25 cellular contexts compared by ENCODE assay signal in genomic region chrX:1358793-1359476, GRCh38. TPM values are rescaled to one million over a fixed set of nuclear protein-coding genes. Genes with fewer than 3 reads are reported as not detected.
DNase-seq lines count a peak whose midpoint lies in the region; ATAC-seq, FAIRE-seq and TF ChIP-seq lines count a peak whose summit lies in the region.
"Had no signal": no experiment of that assay in that cellular context is flagged by ENCODE, and none has a peak within 500 bp of the region (broad histone marks: within the 10 kb centered on the region; RNA-seq: fewer than 3 reads in every experiment).

No MANE protein-coding gene starts in this region.

- H3K4me2 ChIP-seq in GM12878 (ENCODE audit: control insufficient read depth, insufficient read depth) = no peak overlapping the region

- no peaks in the 10 kb centered on the region for H3K4me1 ChIP-seq in GM12878 (ENCODE audit: control insufficient read depth, insufficient read depth, low read length)
- H3K4me1 ChIP-seq in naive thymus-derived CD4-positive, alpha-beta T cell (ENCODE audit: control insufficient read depth in 2 of 2, insufficient read depth in 2 of 2, low read length in 2 of 2) = no peaks in the 10 kb centered on the region
- H3K4me1 ChIP-seq: BE2C, Peyer's patch had no signal

- in situ Hi-C loops in GM12878 (cut with MboI) = no loop called here

- H3K9me3 Mint-ChIP-seq in activated naive CD4-positive, alpha-beta T cell treated with anti-CD3 and anti-CD28 coated beads, Interleukin-2, amount 50 U/mL, for 24 hours = no peaks in the 10 kb centered on the region
- H3K9me3 Mint-ChIP-seq in activated naive CD4-positive, alpha-beta T cell treated with anti-CD3 and anti-CD28 coated beads, Interleukin-2, amount 50 U/mL, for 72 hours = peaks cover 4 to 8% of the 10 kb centered on the region in 2 donors
- peaks cover 0 to 12% (median 2%) of the 10 kb centered on the region in 11 donors for H3K9me3 Mint-ChIP-seq in naive thymus-derived CD4-positive, alpha-beta T cell
- peaks cover 17% of the 10 kb centered on the region for H3K9me3 Mint-ChIP-seq in stimulated activated memory B cell treated with anti-CD40 and anti-IgM and Interleukin-4, amounts not matched to agents 10 μg/mL and 1 μg/mL and 100 μg/mL, for 72 hours
- H3K9me3 Mint-ChIP-seq: CD4-positive, alpha-beta T cell had no signal

- TF ChIP-seq CTCF in GM12878 (IDR thresholded peaks at IDR 0.05 in 2 of 3, conservative IDR thresholded peaks at IDR 0.05 in 1 of 3; ENCODE audit: control insufficient read depth in 2 of 3, extremely low read depth in 1 of 3, insufficient read depth in 1 of 3, low read depth in 3 of 3, low read length in 3 of 3) = no peak

- RAD21 ChIA-PET in GM12878 (lab: Charles Lee; ENCODE audit: unreplicated experiment) = no interaction called here

- H3K9me3 ChIP-seq in GM12878 (replicated peaks; ENCODE audit: control insufficient read depth, insufficient read depth, low read length) = no peaks in the 10 kb centered on the region; the same call in 2 of the 3 replicates
- H3K9me3 ChIP-seq in naive thymus-derived CD4-positive, alpha-beta T cell (ENCODE audit: control insufficient read depth in 2 of 3, low read length in 3 of 3) = peaks cover 0 to 7% (median 0%) of the 10 kb centered on the region in 3 experiments
- H3K9me3 ChIP-seq: BE2C had no signal

- no peaks in the 10 kb centered on the region for H3K79me2 ChIP-seq in GM12878 (ENCODE audit: control insufficient read depth, insufficient read depth, low read length)

- no peak overlapping the region for H2AFZ ChIP-seq in GM12878 (ENCODE audit: control insufficient read depth, low read depth, low read length)
- H2AFZ ChIP-seq: GM23248 had no signal

- BruUV-seq in GM12878 (replicated peaks; lab: Mats Ljungman, UMichigan) = TSS peak; percentile 61

- no peak for TF ChIP-seq EP300 in GM12878 (IDR thresholded peaks at IDR 0.05; ENCODE audit: borderline replicate concordance in 1 of 2, control insufficient read depth in 1 of 2, low read depth in 2 of 2, low read length in 2 of 2)

- no peaks in the 10 kb centered on the region for H4K20me1 ChIP-seq in GM12878 (ENCODE audit: control insufficient read depth, insufficient read depth)

- DNase-seq in activated naive CD4-positive, alpha-beta T cell treated with anti-CD3 and anti-CD28 coated beads, Interleukin-2, amount 50 U/mL, for 72 hours (ENCODE audit: low spot score in 2 of 2) = no peak
- DNase-seq in GM12878 (ENCODE audit: low read depth, low spot score) (no peak), substantia nigra (lab: John Stamatoyannopoulos, UW) (no peak), midbrain (lab: John Stamatoyannopoulos, UW) (no peak)
- DNase-seq in naive thymus-derived CD4-positive, alpha-beta T cell = no peak
- DNase-seq: BE2C; Calu3; CD4-positive, alpha-beta T cell; DMS53; GM23248; MM.1S; NCI-H1092 treated with DMSO at 0.1 percent for 48 hours; NCI-H146; NCI-H2029 treated with DMSO at 0.1 percent for 48 hours; NCI-H748 treated with DMSO at 0.1 percent for 48 hours; NK-92 treated with Interleukin-12 subunit alpha and Interleukin-12 subunit beta, amount 100 ng/mL, for 24 hours had no signal

- no peak for FAIRE-seq in GM12878 (lab: Jason Lieb, UNC)

- intact Hi-C loops in GM12878 (cut with micrococcal nuclease; ENCODE audit: unreplicated experiment) = no loop called here
- intact Hi-C loops in naive thymus-derived CD4-positive, alpha-beta T cell (cut with micrococcal nuclease) = no loop called here

- H3K27me3 ChIP-seq in GM12878 (replicated peaks in 1 of 2; ENCODE audit: control insufficient read depth in 2 of 2, insufficient read depth in 2 of 2, low read length in 1 of 2) = no peaks in the 10 kb centered on the region
- H3K27me3 ChIP-seq in naive thymus-derived CD4-positive, alpha-beta T cell (ENCODE audit: control insufficient read depth in 2 of 2, insufficient read depth in 2 of 2, low read length in 2 of 2) = no peaks in the 10 kb centered on the region
- H3K27me3 ChIP-seq: BE2C, Peyer's patch had no signal

- no peak overlapping the region for H3K9ac ChIP-seq in GM12878 (ENCODE audit: control insufficient read depth, insufficient read depth, low read length)
- H3K9ac ChIP-seq: GM23248 had no signal

- POLR2A ChIA-PET in GM12878 (lab: Charles Lee) = no interaction called here
- POLR2A ChIA-PET in naive thymus-derived CD4-positive, alpha-beta T cell (lab: Charles Lee) = no interaction called here

- no peak overlapping the region for H3K4me3 Mint-ChIP-seq in activated naive CD4-positive, alpha-beta T cell treated with anti-CD3 and anti-CD28 coated beads, Interleukin-2, amount 50 U/mL, for 24 hours
- H3K4me3 Mint-ChIP-seq in naive thymus-derived CD4-positive, alpha-beta T cell = no peak overlapping the region
- no peak overlapping the region for H3K4me3 Mint-ChIP-seq in stimulated activated memory B cell treated with anti-CD40 and anti-IgM and Interleukin-4, amounts not matched to agents 10 μg/mL and 1 μg/mL and 100 μg/mL, for 72 hours
- H3K4me3 Mint-ChIP-seq: CD4-positive, alpha-beta T cell had no signal

- SMC1A ChIA-PET in GM12878 (lab: Charles Lee; ENCODE audit: uncharacterized antibody, unreplicated experiment) = no interaction called here

- CTCF ChIA-PET in GM12878 (lab: Yijun Ruan, JAX) = no interaction called here
- CTCF ChIA-PET in naive thymus-derived CD4-positive, alpha-beta T cell (lab: Charles Lee) = no interaction called here

- H3K36me3 ChIP-seq in GM12878 (ENCODE audit: control insufficient read depth in 2 of 2, insufficient read depth in 2 of 2, low read length in 1 of 2) = peaks cover 2 to 3% of the 10 kb centered on the region in 2 experiments; a peak in 3 of 4 replicates
- peaks cover 0 to 28% (median 0%) of the 10 kb centered on the region in 3 experiments for H3K36me3 ChIP-seq in naive thymus-derived CD4-positive, alpha-beta T cell (ENCODE audit: control insufficient read depth in 2 of 3, insufficient read depth in 3 of 3, low read length in 3 of 3)
- H3K36me3 ChIP-seq: BE2C had no signal

- H3K27ac ChIP-seq in GM12878 (ENCODE audit: control insufficient read depth, insufficient read depth) = no peak overlapping the region
- no peak overlapping the region for H3K27ac ChIP-seq in naive thymus-derived CD4-positive, alpha-beta T cell (ENCODE audit: low read depth, low read length)
- H3K27ac ChIP-seq in substantia nigra (ENCODE audit: low read depth, low read length, poor library complexity, severe bottlenecking) = no peak overlapping the region
- H3K27ac ChIP-seq: GM23248, Peyer's patch, SK-N-MC had no signal

- WGBS in GM12878 (ENCODE audit: insufficient coverage, insufficient replicate concordance, low lambda C conversion rate, missing lambda C conversion rate) = 62% methylated on average over 6 of the region's 6 CpGs

- no peak for TF ChIP-seq POLR2A in GM12878 (IDR thresholded peaks at IDR 0.05; ENCODE audit: low read depth, low read length)

- no peak for ATAC-seq in activated naive CD4-positive, alpha-beta T cell treated with anti-CD3 and anti-CD28 coated beads, Interleukin-2, amount 50 U/mL, for 72 hours
- peak; percentile 31; the same call in 2 of the 3 replicates for ATAC-seq in GM12878
- ATAC-seq in naive thymus-derived CD4-positive, alpha-beta T cell = peak; percentile 24
- ATAC-seq in stimulated activated memory B cell treated with anti-CD40 and anti-IgM and Interleukin-4, amounts not matched to agents 10 μg/mL and 1 μg/mL and 100 μg/mL, for 72 hours = no peak
- no peak for ATAC-seq in GM21423 (IDR thresholded peaks at IDR 0.05; ENCODE audit: unreplicated experiment)
- ATAC-seq: HCT116, Right ventricle myocardium inferior had no signal

- no peak for TF ChIP-seq RAD21 in GM12878 (IDR thresholded peaks at IDR 0.05; ENCODE audit: insufficient read depth, low read depth, low read length)

- H3K4me1 Mint-ChIP-seq in activated naive CD4-positive, alpha-beta T cell treated with anti-CD3 and anti-CD28 coated beads, Interleukin-2, amount 50 U/mL, for 24 hours = no peaks in the 10 kb centered on the region
- H3K4me1 Mint-ChIP-seq in naive thymus-derived CD4-positive, alpha-beta T cell = peaks cover 4 to 18% (median 8%) of the 10 kb centered on the region in 7 donors
- H3K4me1 Mint-ChIP-seq in stimulated activated memory B cell treated with anti-CD40 and anti-IgM and Interleukin-4, amounts not matched to agents 10 μg/mL and 1 μg/mL and 100 μg/mL, for 72 hours = peaks cover 7% of the 10 kb centered on the region

- peaks cover 18% of the 10 kb centered on the region for H3K36me3 Mint-ChIP-seq in activated naive CD4-positive, alpha-beta T cell treated with anti-CD3 and anti-CD28 coated beads, Interleukin-2, amount 50 U/mL, for 24 hours
- peaks cover 7 to 20% of the 10 kb centered on the region in 2 donors for H3K36me3 Mint-ChIP-seq in activated naive CD4-positive, alpha-beta T cell treated with anti-CD3 and anti-CD28 coated beads, Interleukin-2, amount 50 U/mL, for 72 hours
- peaks cover 11 to 45% (median 30%) of the 10 kb centered on the region in 5 donors for H3K36me3 Mint-ChIP-seq in naive thymus-derived CD4-positive, alpha-beta T cell
- H3K36me3 Mint-ChIP-seq in stimulated activated memory B cell treated with anti-CD40 and anti-IgM and Interleukin-4, amounts not matched to agents 10 μg/mL and 1 μg/mL and 100 μg/mL, for 72 hours = peaks cover 42% of the 10 kb centered on the region

- H3K27me3 Mint-ChIP-seq in activated naive CD4-positive, alpha-beta T cell treated with anti-CD3 and anti-CD28 coated beads, Interleukin-2, amount 50 U/mL, for 24 hours = no peaks in the 10 kb centered on the region
- no peaks in the 10 kb centered on the region for H3K27me3 Mint-ChIP-seq in naive thymus-derived CD4-positive, alpha-beta T cell
- no peaks in the 10 kb centered on the region for H3K27me3 Mint-ChIP-seq in stimulated activated memory B cell treated with anti-CD40 and anti-IgM and Interleukin-4, amounts not matched to agents 10 μg/mL and 1 μg/mL and 100 μg/mL, for 72 hours
- H3K27me3 Mint-ChIP-seq: CD4-positive, alpha-beta T cell had no signal

- peak overlapping the region; percentile 80 for H3K27ac Mint-ChIP-seq in activated naive CD4-positive, alpha-beta T cell treated with anti-CD3 and anti-CD28 coated beads, Interleukin-2, amount 50 U/mL, for 24 hours
- peak overlapping the region in 1 of 2 donors; percentile 88 for H3K27ac Mint-ChIP-seq in activated naive CD4-positive, alpha-beta T cell treated with anti-CD3 and anti-CD28 coated beads, Interleukin-2, amount 50 U/mL, for 72 hours
- H3K27ac Mint-ChIP-seq in naive thymus-derived CD4-positive, alpha-beta T cell = peak overlapping the region in 2 of 9 donors; percentile 9 to 72
- H3K27ac Mint-ChIP-seq in stimulated activated memory B cell treated with anti-CD40 and anti-IgM and Interleukin-4, amounts not matched to agents 10 μg/mL and 1 μg/mL and 100 μg/mL, for 72 hours = peak overlapping the region; percentile 29
- H3K27ac Mint-ChIP-seq: CD4-positive, alpha-beta T cell had no signal

- no peak overlapping the region for H3K4me3 ChIP-seq in GM12878
- H3K4me3 ChIP-seq in naive thymus-derived CD4-positive, alpha-beta T cell (ENCODE audit: low read length) = no peak overlapping the region
- H3K4me3 ChIP-seq: GM23248, Peyer's patch, SK-N-MC had no signal

RNA-seq across cellular contexts. Expression of gene IL3RA, which starts 22.4 kb away (rescaled TPM):
- under 1 TPM; 0.41 to 0.73 TPM for total RNA-seq in activated naive CD4-positive, alpha-beta T cell treated with anti-CD3 and anti-CD28 coated beads, Interleukin-2, amount 50 U/mL, for 72 hours
- total RNA-seq in GM12878 (2013; cell fraction: nucleolus; rRNA removed) = 72.9 and 75.8 TPM in 2 replicates
- 28.0 and 28.1 TPM in 2 replicates for total RNA-seq in GM12878 (2014; rRNA removed)
- total RNA-seq in GM12878 (2014; rRNA removed; fragmentation: Illumina TruSeq; extraction: Trizol) = 14.1 and 14.3 TPM in 2 replicates
- total RNA-seq in GM12878 (2021) = 19.5 and 21.1 TPM in 2 replicates
- polyA plus RNA-seq in GM12878 (2011; ENCODE audit: low read depth) = 10.7 TPM
- polyA plus RNA-seq in GM12878 (2011; rRNA removed) = 22.5 and 31.1 TPM in 2 replicates
- 36.2 and 38.5 TPM in 2 replicates for polyA plus RNA-seq in GM12878 (2011; cell fraction: cytosol; rRNA removed)
- polyA plus RNA-seq in GM12878 (2011; cell fraction: nucleus; rRNA removed) = 21.5 and 44.5 TPM in 2 replicates
- 24.2 and 25.0 TPM in 2 replicates for polyA plus RNA-seq in GM12878 (2012)
- polyA plus RNA-seq in GM12878 (2014; fragmentation: Illumina TruSeq; extraction: Trizol) = 15.0 and 23.5 TPM in 2 replicates
- polyA plus RNA-seq in GM12878 (2014; fragmentation: Nextera tagmentation; extraction: Ambion mirVana) = 1 to 10 TPM; 2.1 to 4.5 TPM
- polyA plus RNA-seq in GM12878 (2014; rRNA removed) = 22.9 and 25.4 TPM in 2 replicates
- polyA plus RNA-seq in GM12878 (2016; fragmentation: Nextera tagmentation; extraction: Ambion mirVana) = 10 to 100 TPM; 14.7 to 16.4 TPM
- 51.6 and 62.0 TPM in 2 replicates for polyA minus RNA-seq in GM12878 (2011; rRNA and poly(A)+ RNA removed)
- 9.1 and 13.1 TPM in 2 replicates for polyA minus RNA-seq in GM12878 (2011; cell fraction: cytosol; rRNA and poly(A)+ RNA removed)
- 25.9 and 33.0 TPM in 2 replicates for polyA minus RNA-seq in GM12878 (2011; cell fraction: nucleus; rRNA and poly(A)+ RNA removed)
- 10 to 100 TPM in 2 of 5 experiments, 1 to 10 TPM in 1, not detected in 2; 7.9 to 23.7 (median 10.5) TPM for total RNA-seq in naive thymus-derived CD4-positive, alpha-beta T cell
- polyA plus RNA-seq in naive thymus-derived CD4-positive, alpha-beta T cell = under 1 TPM; 0.12 to 0.16 TPM
- total RNA-seq: A172, Calu3, GM23248, LHCN-M2 had no signal

RNA-seq across cellular contexts. Expression of gene SLC25A6, which starts 33.0 kb away (rescaled TPM):
- 100 to 1,000 TPM; 382 to 645 TPM for total RNA-seq in activated naive CD4-positive, alpha-beta T cell treated with anti-CD3 and anti-CD28 coated beads, Interleukin-2, amount 50 U/mL, for 72 hours
- 200 and 249 TPM in 2 replicates for total RNA-seq in GM12878 (2013; cell fraction: nucleolus; rRNA removed)
- 225 and 293 TPM in 2 replicates for total RNA-seq in GM12878 (2014; rRNA removed)
- 261 and 287 TPM in 2 replicates for total RNA-seq in GM12878 (2014; rRNA removed; fragmentation: Illumina TruSeq; extraction: Trizol)
- 632 and 654 TPM in 2 replicates for total RNA-seq in GM12878 (2021)
- polyA plus RNA-seq in GM12878 (2011; ENCODE audit: low read depth) = 286 TPM
- polyA plus RNA-seq in GM12878 (2011; rRNA removed) = 157 and 352 TPM in 2 replicates
- polyA plus RNA-seq in GM12878 (2011; cell fraction: cytosol; rRNA removed) = 683 and 869 TPM in 2 replicates
- polyA plus RNA-seq in GM12878 (2011; cell fraction: nucleus; rRNA removed) = 295 and 304 TPM in 2 replicates
- 757 and 810 TPM in 2 replicates for polyA plus RNA-seq in GM12878 (2012)
- polyA plus RNA-seq in GM12878 (2014; fragmentation: Illumina TruSeq; extraction: Trizol) = 34.2 and 187 TPM in 2 replicates
- 100 to 1,000 TPM in 1 of 2 experiments, 10 to 100 TPM in 1; 61.9 to 127 TPM for polyA plus RNA-seq in GM12878 (2014; fragmentation: Nextera tagmentation; extraction: Ambion mirVana)
- 642 and 753 TPM in 2 replicates for polyA plus RNA-seq in GM12878 (2014; rRNA removed)
- 100 to 1,000 TPM; 447 to 454 TPM for polyA plus RNA-seq in GM12878 (2016; fragmentation: Nextera tagmentation; extraction: Ambion mirVana)
- polyA minus RNA-seq in GM12878 (2011; rRNA and poly(A)+ RNA removed) = 274 and 515 TPM in 2 replicates
- 253 and 254 TPM in 2 replicates for polyA minus RNA-seq in GM12878 (2011; cell fraction: cytosol; rRNA and poly(A)+ RNA removed)
- 107 and 179 TPM in 2 replicates for polyA minus RNA-seq in GM12878 (2011; cell fraction: nucleus; rRNA and poly(A)+ RNA removed)
- 100 to 1,000 TPM; 238 to 341 (median 270) TPM for total RNA-seq in naive thymus-derived CD4-positive, alpha-beta T cell
- 100 to 1,000 TPM; 467 to 597 TPM for polyA plus RNA-seq in naive thymus-derived CD4-positive, alpha-beta T cell

Comparison
In these comparisons a context has a peak if more than half of its experiments do, and no peak if none do; other contexts are left out.
1. ATAC-seq: peak in GM12878 (single experiment) and naive thymus-derived CD4-positive, alpha-beta T cell (single experiment); none in activated naive CD4-positive, alpha-beta T cell treated with anti-CD3 and anti-CD28 coated beads, Interleukin-2, amount 50 U/mL, for 72 hours (0 of 2), stimulated activated memory B cell treated with anti-CD40 and anti-IgM and Interleukin-4, amounts not matched to agents 10 μg/mL and 1 μg/mL and 100 μg/mL, for 72 hours (single experiment) and GM21423 (single experiment).